ENCODE assay signal across 16 cellular contexts in genomic region chr3:160720123-160720746, GRCh38. TPM values are rescaled to one million over a fixed set of nuclear protein-coding genes. Genes with fewer than 3 reads are reported as not detected.
DNase-seq lines count a peak whose midpoint lies in the region; ATAC-seq and TF ChIP-seq lines count a peak whose summit lies in the region.
"Had no signal": no experiment of that assay in that cellular context is flagged by ENCODE, and none has a peak within 500 bp of the region (broad histone marks: within the 10 kb centered on the region; RNA-seq: fewer than 3 reads in every experiment).

No MANE protein-coding gene starts in this region.

- intact Hi-C loops in colonic mucosa (cut with DNase I) = no loop called here

- peak; percentile 65 for ATAC-seq in GM21723 (IDR thresholded peaks at IDR 0.05; ENCODE audit: unreplicated experiment)
- no peak for ATAC-seq in GM21825 (IDR thresholded peaks at IDR 0.05; ENCODE audit: unreplicated experiment)
- ATAC-seq: gastrocnemius medialis had no signal

- no peak overlapping the region for H3K9ac ChIP-seq in colonic mucosa (ENCODE audit: low read depth in 2 of 2, low read length in 2 of 2)

- H3K4me3 ChIP-seq in NB4 (ENCODE audit: low read depth, low read length) = no peak overlapping the region
- no peak overlapping the region for H3K4me3 ChIP-seq in kidney epithelial cell (ENCODE audit: low read depth, low read length)
- no peak overlapping the region for H3K4me3 ChIP-seq in colonic mucosa
- H3K4me3 ChIP-seq: gastrocnemius medialis had no signal

- no peaks in the 10 kb centered on the region for H3K9me3 ChIP-seq in colonic mucosa
- H3K9me3 ChIP-seq: gastrocnemius medialis had no signal

- TF ChIP-seq POLR2A in NB4 (IDR thresholded peaks at IDR 0.05; ENCODE audit: extremely low read depth, insufficient read length) = no peak

- H3K27ac ChIP-seq in colonic mucosa = no peak overlapping the region
- H3K27ac ChIP-seq: gastrocnemius medialis, RWPE1 had no signal

- H3K36me3 ChIP-seq in kidney epithelial cell (ENCODE audit: control insufficient read depth, insufficient read depth, low read length) = no peaks in the 10 kb centered on the region
- no peaks in the 10 kb centered on the region for H3K36me3 ChIP-seq in colonic mucosa
- H3K36me3 ChIP-seq: gastrocnemius medialis had no signal

- DNase-seq in NB4 (ENCODE audit: low read depth) = peak; percentile 1
- no peak for DNase-seq in kidney epithelial cell (ENCODE audit: low read depth)
- no peak for DNase-seq in Ammon's horn (ENCODE audit: low spot score)
- DNase-seq in activated CD8-positive, alpha-beta memory T cell treated with anti-CD3 and anti-CD28 coated beads for 24 hours = no peak
- no peak for DNase-seq in colonic mucosa
- DNase-seq: activated CD4-positive, alpha-beta T cell treated with anti-CD3 and anti-CD28 coated beads, Interleukin-2, amount 50 U/mL, for 48 hours; amygdala; gastrocnemius medialis; natural killer cell; NCI-H1092 treated with DMSO at 0.1 percent for 48 hours; stimulated activated CD4-positive, alpha-beta T cell treated with anti-CD3 and anti-CD28 coated beads, Interleukin-2, amount 100 ng/mL, for 24 hours had no signal

- H3K27me3 ChIP-seq in kidney epithelial cell (ENCODE audit: control insufficient read depth, insufficient read depth, low read length) (no peaks in the 10 kb centered on the region), colonic mucosa (no peaks in the 10 kb centered on the region)
- H3K27me3 ChIP-seq: gastrocnemius medialis had no signal

- no peaks in the 10 kb centered on the region for H3K4me1 ChIP-seq in colonic mucosa
- H3K4me1 ChIP-seq: gastrocnemius medialis had no signal

- TF ChIP-seq CTCF in GM12873 (IDR thresholded peaks at IDR 0.05; ENCODE audit: insufficient read depth, low read depth, low read length, missing control alignments) = peak; percentile 50
- peak; percentile 36 for TF ChIP-seq CTCF in NB4 (IDR thresholded peaks at IDR 0.05; ENCODE audit: low read depth, low read length)
- TF ChIP-seq CTCF in kidney epithelial cell (IDR thresholded peaks at IDR 0.05; ENCODE audit: insufficient read depth, low read length, poor library complexity, severe bottlenecking) = peak; percentile 23
- no peak for TF ChIP-seq CTCF in colonic mucosa (IDR thresholded peaks at IDR 0.05)

RNA-seq across cellular contexts. Expression of gene PPM1L, which starts 35.8 kb away (rescaled TPM):
- total RNA-seq in kidney epithelial cell (11.1 and 12.0 TPM in 2 replicates), colonic mucosa (10 to 100 TPM; 15.0 to 15.6 TPM)

RNA-seq across cellular contexts. Expression of gene ARL14, which starts 43.3 kb away (rescaled TPM):
- total RNA-seq in kidney epithelial cell (0.08 and 0.21 TPM in 2 replicates), colonic mucosa (10 to 100 TPM; 17.6 to 44.1 TPM)
- total RNA-seq: gastrocnemius medialis, natural killer cell, temporal lobe had no signal

Comparison
In these comparisons a context has a peak if more than half of its experiments do, and no peak if none do; other contexts are left out.
1. RNA of gene ARL14, which starts 43.3 kb away (total RNA-seq): 17.6 to 44.1 TPM in colonic mucosa; 0.08 to 0.21 TPM in kidney epithelial cell; every median in the first group is over 10 times any median in the second.